ENCODE assay signal across 17 cellular contexts in genomic region chr21:33470701-33471100, GRCh38. TPM values are rescaled to one million over a fixed set of nuclear protein-coding genes. Genes with fewer than 3 reads are reported as not detected.
DNase-seq lines count a peak whose midpoint lies in the region; ATAC-seq and TF ChIP-seq lines count a peak whose summit lies in the region.
"Had no signal": no experiment of that assay in that cellular context is flagged by ENCODE, and none has a peak within 500 bp of the region (broad histone marks: within the 10 kb centered on the region; RNA-seq: fewer than 3 reads in every experiment).

No MANE protein-coding gene starts in this region.

- peaks cover 23% of the 10 kb centered on the region for H3K4me1 Mint-ChIP-seq in activated CD8-positive, alpha-beta T cell treated with anti-CD3 and anti-CD28 coated beads for 36 hours (ENCODE audit: low read depth)
- H3K4me1 Mint-ChIP-seq in activated CD8-positive, alpha-beta T cell treated with anti-CD3 and anti-CD28 coated beads, Interleukin-2, amount 10 ng/mL, durations not matched to agents 7 days and 5 days (ENCODE audit: low read depth) = no peaks in the 10 kb centered on the region
- no peaks in the 10 kb centered on the region for H3K4me1 Mint-ChIP-seq in WTC11

- intact Hi-C loops in activated CD8-positive, alpha-beta T cell treated with anti-CD3 and anti-CD28 coated beads for 36 hours (cut with micrococcal nuclease) = no loop called here

- H3K9me3 ChIP-seq in HEK293 (ENCODE audit: control insufficient read depth, insufficient read depth, low read depth, low read length) = no peaks in the 10 kb centered on the region
- H3K9me3 ChIP-seq: A549, Caco-2 had no signal

- H3K27ac ChIP-seq in HEK293 (ENCODE audit: extremely low read depth, low read depth, low read length) = no peak overlapping the region
- H3K27ac ChIP-seq: 22Rv1; A549; BLaER1 treated with 17β-estradiol and CSF1 and Interleukin-3, amounts not matched to agents 10 nM and 100 nM; C4-2B had no signal

- POLR2A ChIA-PET in activated CD8-positive, alpha-beta T cell treated with anti-CD3 and anti-CD28 coated beads for 36 hours (lab: Charles Lee) = no interaction called here
- POLR2A ChIA-PET in activated CD8-positive, alpha-beta T cell treated with anti-CD3 and anti-CD28 coated beads, Interleukin-2, amount 10 ng/mL, durations not matched to agents 7 days and 5 days (lab: Charles Lee) = interaction anchor here (1.4 kb wide), 1 partner anchor 12 kb away, joined by 3 read pairs; no protein-coding TSS in a partner anchor
- POLR2A ChIA-PET in HEK293 (lab: Yijun Ruan, JAX) (interaction anchor here (0.8 kb wide), 1 partner anchor 10 kb away, joined by 10 read pairs; the partner anchor contains the start of gene TMEM50B), WTC11 (lab: Charles Lee) (no interaction called here)

- H3K4me3 ChIP-seq in HEK293 (ENCODE audit: low read depth, low read length) = no peak overlapping the region
- H3K4me3 ChIP-seq: A549; BLaER1 treated with 17β-estradiol and CSF1 and Interleukin-3, amounts not matched to agents 10 nM and 100 nM had no signal

- H3K27me3 Mint-ChIP-seq in activated CD8-positive, alpha-beta T cell treated with anti-CD3 and anti-CD28 coated beads for 36 hours = no peaks in the 10 kb centered on the region
- H3K27me3 Mint-ChIP-seq in activated CD8-positive, alpha-beta T cell treated with anti-CD3 and anti-CD28 coated beads, Interleukin-2, amount 10 ng/mL, durations not matched to agents 7 days and 5 days (ENCODE audit: low read depth) = no peaks in the 10 kb centered on the region
- H3K27me3 Mint-ChIP-seq in WTC11 (ENCODE audit: low read depth) = no peaks in the 10 kb centered on the region
- H3K27me3 Mint-ChIP-seq: B cell; CD4-positive, alpha-beta T cell had no signal

- no peaks in the 10 kb centered on the region for H3K9me3 Mint-ChIP-seq in activated CD8-positive, alpha-beta T cell treated with anti-CD3 and anti-CD28 coated beads for 36 hours
- no peaks in the 10 kb centered on the region for H3K9me3 Mint-ChIP-seq in activated CD8-positive, alpha-beta T cell treated with anti-CD3 and anti-CD28 coated beads, Interleukin-2, amount 10 ng/mL, durations not matched to agents 7 days and 5 days (ENCODE audit: insufficient read depth)
- no peaks in the 10 kb centered on the region for H3K9me3 Mint-ChIP-seq in WTC11
- H3K9me3 Mint-ChIP-seq: CD4-positive, alpha-beta T cell; CD8-positive, alpha-beta T cell had no signal

- peak overlapping the region; percentile 11 for H3K27ac Mint-ChIP-seq in activated CD8-positive, alpha-beta T cell treated with anti-CD3 and anti-CD28 coated beads for 36 hours
- no peak overlapping the region for H3K27ac Mint-ChIP-seq in activated CD8-positive, alpha-beta T cell treated with anti-CD3 and anti-CD28 coated beads, Interleukin-2, amount 10 ng/mL, durations not matched to agents 7 days and 5 days
- H3K27ac Mint-ChIP-seq in WTC11 = no peak overlapping the region
- H3K27ac Mint-ChIP-seq: B cell; CD4-positive, alpha-beta T cell; CD8-positive, alpha-beta T cell had no signal

- peaks cover 0 to 4% of the 10 kb centered on the region in 2 experiments; a peak in 2 of 3 replicates for H3K36me3 ChIP-seq in HEK293 (ENCODE audit: control insufficient read depth in 2 of 2, insufficient read depth in 1 of 2, low read length in 2 of 2)

- no peak for TF ChIP-seq CTCF in activated CD8-positive, alpha-beta T cell treated with anti-CD3 and anti-CD28 coated beads for 36 hours (IDR thresholded peaks at IDR 0.05)
- TF ChIP-seq CTCF in HEK293 (tag by site-specific recombination; IDR thresholded peaks at IDR 0.05) (no peak), WTC11 (IDR thresholded peaks at IDR 0.05) (no peak)

- H3K4me3 Mint-ChIP-seq in activated CD8-positive, alpha-beta T cell treated with anti-CD3 and anti-CD28 coated beads for 36 hours = no peak overlapping the region
- no peak overlapping the region for H3K4me3 Mint-ChIP-seq in activated CD8-positive, alpha-beta T cell treated with anti-CD3 and anti-CD28 coated beads, Interleukin-2, amount 10 ng/mL, durations not matched to agents 7 days and 5 days
- no peak overlapping the region for H3K4me3 Mint-ChIP-seq in WTC11
- H3K4me3 Mint-ChIP-seq: B cell; CD4-positive, alpha-beta T cell; CD8-positive, alpha-beta T cell had no signal

- no peak for ATAC-seq in activated CD8-positive, alpha-beta T cell treated with anti-CD3 and anti-CD28 coated beads for 36 hours
- ATAC-seq in activated CD8-positive, alpha-beta T cell treated with anti-CD3 and anti-CD28 coated beads, Interleukin-2, amount 10 ng/mL, durations not matched to agents 7 days and 5 days = no peak
- no peak for ATAC-seq in WTC11
- ATAC-seq in GM18520 (IDR thresholded peaks at IDR 0.05; ENCODE audit: unreplicated experiment) = no peak
- ATAC-seq: A549; CD8-positive, alpha-beta T cell had no signal

- CTCF ChIA-PET in activated CD8-positive, alpha-beta T cell treated with anti-CD3 and anti-CD28 coated beads for 36 hours (lab: Charles Lee) = no interaction called here
- CTCF ChIA-PET in activated CD8-positive, alpha-beta T cell treated with anti-CD3 and anti-CD28 coated beads, Interleukin-2, amount 10 ng/mL, durations not matched to agents 7 days and 5 days (lab: Charles Lee) = no interaction called here
- CTCF ChIA-PET in HEK293 (lab: Yijun Ruan, JAX) = interaction anchor here (0.6 kb wide), 1 partner anchor 109 kb away, joined by 4 read pairs; no protein-coding TSS in a partner anchor
- CTCF ChIA-PET in WTC11 (lab: Charles Lee) = interaction anchor here (0.7 to 0.8 kb wide), 2 partner anchors 109 to 244 kb away, joined by 4 to 6 read pairs; no protein-coding TSS in a partner anchor

- no peaks in the 10 kb centered on the region for H3K4me1 ChIP-seq in HEK293 (ENCODE audit: control insufficient read depth, insufficient read depth, low read length)
- H3K4me1 ChIP-seq: A549; BLaER1 treated with 17β-estradiol and CSF1 and Interleukin-3, amounts not matched to agents 10 nM and 100 nM; Caco-2 had no signal

- peaks cover 1% of the 10 kb centered on the region for H3K36me3 Mint-ChIP-seq in activated CD8-positive, alpha-beta T cell treated with anti-CD3 and anti-CD28 coated beads for 36 hours (ENCODE audit: low read depth)
- H3K36me3 Mint-ChIP-seq in activated CD8-positive, alpha-beta T cell treated with anti-CD3 and anti-CD28 coated beads, Interleukin-2, amount 10 ng/mL, durations not matched to agents 7 days and 5 days (ENCODE audit: low read depth) = peaks cover 11% of the 10 kb centered on the region
- H3K36me3 Mint-ChIP-seq in WTC11 = no peaks in the 10 kb centered on the region

- DNase-seq in activated CD8-positive, alpha-beta T cell treated with anti-CD3 and anti-CD28 coated beads for 36 hours = no peak
- DNase-seq in activated CD8-positive, alpha-beta T cell treated with anti-CD3 and anti-CD28 coated beads, Interleukin-2, amount 10 ng/mL, durations not matched to agents 7 days and 5 days = no peak
- DNase-seq in WTC11 (ENCODE audit: low spot score) = no peak
- DNase-seq: AML-193; Caco-2; Calu3; CD4-positive, alpha-beta T cell; CD8-positive, alpha-beta T cell; DMS79 treated with DMSO at 0.1 percent for 48 hours; GF-D8 had no signal

TF ChIP-seq in HEK293, 187 proteins besides CTCF, POLR2A, EP300 and RAD21 (continues in another document):
- TF ChIP-seq GLIS1 (tag by site-specific recombination; IDR thresholded peaks at IDR 0.05) = 0 out of 2 replicates have a peak, but pooled peaks have one; percentile 19
- peak; percentile 77; the same call in 1 of the 2 replicates for TF ChIP-seq ZNF121 (tag by site-specific recombination; IDR thresholded peaks at IDR 0.05)
- TF ChIP-seq ZNF639 (tag by site-specific recombination; IDR thresholded peaks at IDR 0.05) = no peak
- peak; percentile 73 for TF ChIP-seq ZIC2 (tag by site-specific recombination; IDR thresholded peaks at IDR 0.05)
- TF ChIP-seq OSR2 (tag by site-specific recombination; IDR thresholded peaks at IDR 0.05) = peak; percentile 43; the same call in 1 of the 2 replicates

TF ChIP-seq in WTC11, 78 proteins besides CTCF, POLR2A, EP300 and RAD21 (continues in another document):
- TF ChIP-seq ZNF281 (CRISPR knock-in tag; IDR thresholded peaks at IDR 0.05) = no peak

RNA-seq across cellular contexts. Expression of gene TMEM50B, which starts 9.1 kb away (rescaled TPM):
- 10 to 100 TPM; 14.4 to 15.2 TPM for total RNA-seq in activated CD8-positive, alpha-beta T cell treated with anti-CD3 and anti-CD28 coated beads for 36 hours
- 10 to 100 TPM; 34.9 to 37.5 TPM for total RNA-seq in activated CD8-positive, alpha-beta T cell treated with anti-CD3 and anti-CD28 coated beads, Interleukin-2, amount 10 ng/mL, durations not matched to agents 7 days and 5 days
- 21.0 to 26.0 TPM (median 25.4 TPM) in 3 replicates for total RNA-seq in WTC11 (2021)

RNA-seq across cellular contexts. Expression of gene DNAJC28, which starts 20.8 kb away (rescaled TPM):
- total RNA-seq in activated CD8-positive, alpha-beta T cell treated with anti-CD3 and anti-CD28 coated beads for 36 hours = under 1 TPM; 0.22 to 0.56 TPM
- total RNA-seq in activated CD8-positive, alpha-beta T cell treated with anti-CD3 and anti-CD28 coated beads, Interleukin-2, amount 10 ng/mL, durations not matched to agents 7 days and 5 days = under 1 TPM; 0.40 to 0.73 TPM
- 2.6 to 4.0 TPM (median 3.5 TPM) in 3 replicates for total RNA-seq in WTC11 (2021)
- total RNA-seq: CD4-positive, alpha-beta T cell had no signal

Comparison
In these comparisons a context has a peak if more than half of its experiments do, and no peak if none do; other contexts are left out.
1. POLR2A ChIA-PET loops: an anchor here in activated CD8-positive, alpha-beta T cell treated with anti-CD3 and anti-CD28 coated beads, Interleukin-2, amount 10 ng/mL, durations not matched to agents 7 days and 5 days (1.4 kb wide) and HEK293 (0.8 kb wide); none called in activated CD8-positive, alpha-beta T cell treated with anti-CD3 and anti-CD28 coated beads for 36 hours and WTC11.
2. CTCF ChIA-PET loops: an anchor here in HEK293 (0.6 kb wide) and WTC11 (0.7 to 0.8 kb wide); none called in activated CD8-positive, alpha-beta T cell treated with anti-CD3 and anti-CD28 coated beads for 36 hours and activated CD8-positive, alpha-beta T cell treated with anti-CD3 and anti-CD28 coated beads, Interleukin-2, amount 10 ng/mL, durations not matched to agents 7 days and 5 days.